ENCODE assay signal across 8 cellular contexts in the genomic region with DNA sequence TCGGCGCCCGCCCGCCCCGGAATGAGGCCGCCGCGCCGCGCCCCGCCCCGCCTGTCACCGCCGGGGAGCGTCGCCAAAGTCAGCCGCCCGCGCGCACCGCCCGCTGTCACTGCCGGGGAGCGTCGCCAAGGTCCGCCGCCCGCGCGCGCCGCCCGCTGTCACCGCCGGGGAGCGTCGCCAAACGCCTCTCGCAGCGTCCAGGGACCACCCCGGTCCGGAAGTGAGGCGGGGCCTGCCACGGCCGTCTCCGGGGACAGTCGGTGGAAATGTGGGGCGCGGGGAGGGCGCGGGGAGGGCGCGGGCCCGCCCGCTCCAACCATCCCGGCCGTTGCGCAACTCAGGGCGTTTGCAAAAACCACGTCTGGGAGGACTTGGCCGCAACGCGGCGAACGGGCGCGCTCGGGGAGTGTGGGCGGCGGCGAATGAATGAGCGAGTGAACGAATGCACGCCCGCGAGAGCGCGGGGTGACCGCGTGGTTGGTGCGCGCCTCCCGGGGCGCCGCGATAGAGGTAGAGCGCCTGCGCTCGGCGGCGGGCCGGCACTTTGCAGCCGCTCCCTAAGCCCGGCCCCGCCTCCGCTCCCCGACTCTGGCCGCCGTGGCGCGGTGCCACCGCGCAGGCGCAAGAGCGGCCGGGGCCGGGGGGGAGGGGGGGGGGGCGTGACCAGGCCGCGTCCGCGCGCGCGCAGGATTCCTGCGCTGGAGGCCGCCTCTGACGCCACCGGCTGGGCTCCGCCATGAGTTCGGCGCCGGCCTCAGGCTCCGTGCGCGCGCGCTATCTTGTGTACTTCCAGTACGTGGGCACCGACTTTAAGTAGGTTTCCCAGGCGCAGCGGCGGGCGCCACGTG. TPM values are rescaled to one million over a fixed set of nuclear protein-coding genes. Genes with fewer than 3 reads are reported as not detected.
DNase-seq lines count a peak whose midpoint lies in the region; ATAC-seq and TF ChIP-seq lines count a peak whose summit lies in the region.

A gene with protein sequence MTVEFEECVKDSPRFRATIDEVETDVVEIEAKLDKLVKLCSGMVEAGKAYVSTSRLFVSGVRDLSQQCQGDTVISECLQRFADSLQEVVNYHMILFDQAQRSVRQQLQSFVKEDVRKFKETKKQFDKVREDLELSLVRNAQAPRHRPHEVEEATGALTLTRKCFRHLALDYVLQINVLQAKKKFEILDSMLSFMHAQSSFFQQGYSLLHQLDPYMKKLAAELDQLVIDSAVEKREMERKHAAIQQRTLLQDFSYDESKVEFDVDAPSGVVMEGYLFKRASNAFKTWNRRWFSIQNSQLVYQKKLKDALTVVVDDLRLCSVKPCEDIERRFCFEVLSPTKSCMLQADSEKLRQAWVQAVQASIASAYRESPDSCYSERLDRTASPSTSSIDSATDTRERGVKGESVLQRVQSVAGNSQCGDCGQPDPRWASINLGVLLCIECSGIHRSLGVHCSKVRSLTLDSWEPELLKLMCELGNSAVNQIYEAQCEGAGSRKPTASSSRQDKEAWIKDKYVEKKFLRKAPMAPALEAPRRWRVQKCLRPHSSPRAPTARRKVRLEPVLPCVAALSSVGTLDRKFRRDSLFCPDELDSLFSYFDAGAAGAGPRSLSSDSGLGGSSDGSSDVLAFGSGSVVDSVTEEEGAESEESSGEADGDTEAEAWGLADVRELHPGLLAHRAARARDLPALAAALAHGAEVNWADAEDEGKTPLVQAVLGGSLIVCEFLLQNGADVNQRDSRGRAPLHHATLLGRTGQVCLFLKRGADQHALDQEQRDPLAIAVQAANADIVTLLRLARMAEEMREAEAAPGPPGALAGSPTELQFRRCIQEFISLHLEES (minus strand): TSS at position 23 of the 848 bp plus-strand sequence. CDS start 115 bp downstream, outside the sequence.
A gene with protein sequence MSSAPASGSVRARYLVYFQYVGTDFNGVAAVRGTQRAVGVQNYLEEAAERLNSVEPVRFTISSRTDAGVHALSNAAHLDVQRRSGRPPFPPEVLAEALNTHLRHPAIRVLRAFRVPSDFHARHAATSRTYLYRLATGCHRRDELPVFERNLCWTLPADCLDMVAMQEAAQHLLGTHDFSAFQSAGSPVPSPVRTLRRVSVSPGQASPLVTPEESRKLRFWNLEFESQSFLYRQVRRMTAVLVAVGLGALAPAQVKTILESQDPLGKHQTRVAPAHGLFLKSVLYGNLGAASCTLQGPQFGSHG (plus strand): TSS at position 690 of the 848 bp plus-strand sequence. CDS start 47 bp downstream, at position 737.

- no peak within 1 kb of the TSS for H4K8ac ChIP-seq in mesenchymal stem cell (ENCODE audit: low read length)

- no peaks in the 10 kb centered on the region for H3K27me3 ChIP-seq in HL-60 (ENCODE audit: insufficient read depth, poor library complexity, severe bottlenecking)
- no peaks in the 10 kb centered on the region for H3K27me3 ChIP-seq in effector memory CD4-positive, alpha-beta T cell (replicated peaks; ENCODE audit: control insufficient read depth, insufficient read depth, low read length, poor library complexity, severe bottlenecking)
- no peaks in the 10 kb centered on the region for H3K27me3 ChIP-seq in mesenchymal stem cell (ENCODE audit: control insufficient read depth in 1 of 2, insufficient read depth in 1 of 2, low read length in 2 of 2)

- TF ChIP-seq CTCF in HL-60 (IDR thresholded peaks at IDR 0.05; ENCODE audit: insufficient read depth, low read length) = no peak

- peak within 1 kb of the TSS; percentile 65 for H2BK120ac ChIP-seq in mesenchymal stem cell (ENCODE audit: low read depth, low read length)

- H3K4me3 ChIP-seq in HL-60 (replicated peaks; ENCODE audit: insufficient read depth, low read length) = peak within 1 kb of the TSS; percentile 89
- peak within 1 kb of the TSS; percentile 84 for H3K4me3 ChIP-seq in effector memory CD4-positive, alpha-beta T cell (ENCODE audit: insufficient read depth, low read depth, low read length, poor library complexity, severe bottlenecking)
- H3K4me3 ChIP-seq in mesenchymal stem cell (ENCODE audit: insufficient read depth in 1 of 2, low read depth in 1 of 2, low read length in 2 of 2) = peak within 1 kb of the TSS; percentile 83 to 89

- under 1% methylated on average over 45 of the region's 135 CpGs for WGBS in mesenchymal stem cell

- H3K4me2 ChIP-seq in mesenchymal stem cell (ENCODE audit: low read length, poor library complexity, severe bottlenecking) = peak within 1 kb of the TSS; percentile 84

- peak within 1 kb of the TSS; percentile 88 for H3K9ac ChIP-seq in mesenchymal stem cell (ENCODE audit: low read length)

- peak within 1 kb of the TSS; percentile 68 to 81 for H3K18ac ChIP-seq in mesenchymal stem cell (ENCODE audit: low read depth in 1 of 2, low read length in 2 of 2)

- H3K4me1 ChIP-seq in effector memory CD4-positive, alpha-beta T cell (ENCODE audit: control insufficient read depth, insufficient read depth, low read length, poor library complexity, severe bottlenecking) = peaks cover 35% of the 10 kb centered on the region
- H3K4me1 ChIP-seq in mesenchymal stem cell (ENCODE audit: control insufficient read depth, insufficient read depth, low read depth, low read length) = peaks cover 54% of the 10 kb centered on the region

- peak; percentile 95 for DNase-seq in CD1c-positive myeloid dendritic cell (ENCODE audit: extremely low spot score)
- DNase-seq in HL-60 (ENCODE audit: low read depth in 1 of 2, low spot score in 1 of 2) = peak; percentile 91 to 94
- peak; percentile 93 for DNase-seq in NK-92 treated with Interleukin-12 subunit alpha and Interleukin-12 subunit beta, amount 100 ng/mL, for 24 hours (lab: John Stamatoyannopoulos, UW)
- DNase-seq in activated CD8-positive, alpha-beta memory T cell treated with anti-CD3 and anti-CD28 coated beads for 24 hours = peak; percentile 96
- DNase-seq in effector memory CD4-positive, alpha-beta T cell = peak; percentile 85 to 87 (median 85)
- peak; percentile 95 for DNase-seq in mesenchymal stem cell
- DNase-seq in stimulated activated CD8-positive, alpha-beta memory T cell treated with anti-CD3 and anti-CD28 coated beads, Interleukin-12 subunit alpha, Interleukin-12 subunit beta, amount 100 ng/mL, for 24 hours (ENCODE audit: extremely low read depth) = peak; percentile 80

- peak within 1 kb of the TSS; percentile 54 to 93 for H3K4ac ChIP-seq in mesenchymal stem cell (ENCODE audit: low read depth in 1 of 2, low read length in 2 of 2)

- H2AK5ac ChIP-seq in mesenchymal stem cell (ENCODE audit: low read length, severe bottlenecking) = no peak within 1 kb of the TSS

- peak within 1 kb of the TSS; percentile 71 for H2BK15ac ChIP-seq in mesenchymal stem cell (ENCODE audit: low read depth, poor library complexity, severe bottlenecking)

- H2BK12ac ChIP-seq in mesenchymal stem cell (ENCODE audit: low read length in 2 of 2) = peak within 1 kb of the TSS in 1 of 2 experiments; percentile 61

- H2AFZ ChIP-seq in mesenchymal stem cell (ENCODE audit: low read depth, low read length) = peak within 1 kb of the TSS; percentile 86

- peak within 1 kb of the TSS; percentile 72 for H4K91ac ChIP-seq in mesenchymal stem cell (ENCODE audit: low read length)

- H3K27ac ChIP-seq in HL-60 (replicated peaks) = peak within 1 kb of the TSS; percentile 97
- peak within 1 kb of the TSS; percentile 81 for H3K27ac ChIP-seq in effector memory CD4-positive, alpha-beta T cell (ENCODE audit: insufficient read depth, low read length, poor library complexity, severe bottlenecking)
- peak within 1 kb of the TSS; percentile 48 for H3K27ac ChIP-seq in mesenchymal stem cell (ENCODE audit: low read length, poor library complexity, severe bottlenecking)

- no peak within 1 kb of the TSS for H2BK5ac ChIP-seq in mesenchymal stem cell (ENCODE audit: low read depth, low read length, poor library complexity, severe bottlenecking)

- peak within 1 kb of the TSS; percentile 73 to 84 for H3K23ac ChIP-seq in mesenchymal stem cell (ENCODE audit: low read length in 2 of 2)

- peak within 1 kb of the TSS in 1 of 2 experiments; percentile 93 for H3K14ac ChIP-seq in mesenchymal stem cell (ENCODE audit: low read length in 2 of 2)

- peaks cover 20% of the 10 kb centered on the region for H3K79me1 ChIP-seq in mesenchymal stem cell (replicated peaks; ENCODE audit: low read length, poor library complexity, severe bottlenecking)

- H3K36me3 ChIP-seq in effector memory CD4-positive, alpha-beta T cell (ENCODE audit: control insufficient read depth, insufficient read depth, low read length) = peaks cover 27% of the 10 kb centered on the region
- peaks cover 27 to 53% of the 10 kb centered on the region in 2 experiments for H3K36me3 ChIP-seq in mesenchymal stem cell (ENCODE audit: control insufficient read depth in 1 of 2, insufficient read depth in 2 of 2, low read depth in 1 of 2, low read length in 2 of 2)

- peak; percentile 61 for ATAC-seq in GM19452 (IDR thresholded peaks at IDR 0.05; ENCODE audit: unreplicated experiment)

- no peaks in the 10 kb centered on the region for H3K9me3 ChIP-seq in effector memory CD4-positive, alpha-beta T cell (ENCODE audit: control insufficient read depth, low read length)
- no peaks in the 10 kb centered on the region for H3K9me3 ChIP-seq in mesenchymal stem cell (ENCODE audit: control insufficient read depth, low read length)

RNA-seq across cellular contexts. Expression of the first gene that starts in this region (rescaled TPM):
- 28.9 TPM for polyA plus RNA-seq in mesenchymal stem cell (2013, experiment 1 of 2)
- 27.2 TPM for polyA plus RNA-seq in mesenchymal stem cell (2013, experiment 2 of 2)

RNA-seq across cellular contexts. Expression of the second gene that starts in this region (rescaled TPM):
- polyA plus RNA-seq in mesenchymal stem cell (2013, experiment 1 of 2) = 17.7 TPM
- polyA plus RNA-seq in mesenchymal stem cell (2013, experiment 2 of 2) = 18.3 TPM

Comparison
In these comparisons a context has a peak if more than half of its experiments do, and no peak if none do; other contexts are left out.
1. Peak in every context shown above with its lines: DNase-seq, ATAC-seq, H3K4me3 ChIP-seq and H3K27ac ChIP-seq.